ENCODE assay signal across 29 cellular contexts in genomic region chr12:97764700-97765099, GRCh38.
"Had no signal": no experiment of that assay in that cellular context is flagged by ENCODE, and none has a peak within 500 bp of the region (broad histone marks: within the 10 kb centered on the region; RNA-seq: fewer than 3 reads in every experiment).

No MANE protein-coding gene starts in this region.

- H3K27me3 ChIP-seq: ascending aorta, cardiac muscle cell, Peyer's patch had no signal

- H3K9me3 ChIP-seq: ascending aorta, Peyer's patch had no signal

- H3K4me1 ChIP-seq: ascending aorta, Peyer's patch had no signal

- H3K4me1 Mint-ChIP-seq: activated CD4-positive, alpha-beta T cell treated with anti-CD3 and anti-CD28 coated beads, Interleukin-2, amount 10 ng/mL, durations not matched to agents 24 days and 14 days; activated naive CD4-positive, alpha-beta T cell treated with anti-CD3 and anti-CD28 coated beads, Interleukin-2, amount 50 U/mL, for 24 hours; activated naive CD8-positive, alpha-beta T cell treated with anti-CD3 and anti-CD28 coated beads, Interleukin-2, amount 10 ng/mL, durations not matched to agents 7 days and 5 days; central memory CD8-positive, alpha-beta T cell had no signal

- ATAC-seq: activated CD8-positive, alpha-beta T cell treated with anti-CD3 and anti-CD28 coated beads, Interleukin-2, amount 10 ng/mL, durations not matched to agents 7 days and 5 days had no signal

- H3K9me3 Mint-ChIP-seq: activated CD4-positive, alpha-beta T cell treated with anti-CD3 and anti-CD28 coated beads, Interleukin-2, amount 10 ng/mL, durations not matched to agents 24 days and 14 days; activated naive CD4-positive, alpha-beta T cell treated with anti-CD3 and anti-CD28 coated beads, Interleukin-2, amount 50 U/mL, for 24 hours had no signal

- H3K27ac ChIP-seq: ascending aorta, cardiac muscle cell, Peyer's patch had no signal

- H3K4me3 ChIP-seq: ascending aorta, cardiac muscle cell, Peyer's patch had no signal

- H3K27ac Mint-ChIP-seq: activated CD4-positive, alpha-beta T cell treated with anti-CD3 and anti-CD28 coated beads, Interleukin-2, amount 10 ng/mL, durations not matched to agents 24 days and 14 days; activated CD8-positive, alpha-beta T cell treated with anti-CD3 and anti-CD28 coated beads, Interleukin-2, amount 10 ng/mL, durations not matched to agents 7 days and 5 days; activated naive CD4-positive, alpha-beta T cell treated with anti-CD3 and anti-CD28 coated beads, Interleukin-2, amount 50 U/mL, for 24 hours; activated naive CD8-positive, alpha-beta T cell treated with anti-CD3 and anti-CD28 coated beads, Interleukin-2, amount 10 ng/mL, durations not matched to agents 7 days and 5 days; activated T-cell treated with anti-CD3 and anti-CD28 coated beads, Interleukin-2, amount 50 U/mL, for 24 hours; activated T-helper 2 cell treated with anti-CD3 and anti-CD28 coated beads, Interferon-gamma antibody, Interleukin-2, Interleukin-4, amounts not matched to agents 10 μg/mL and 5 μg/mL and 100 μg/mL, durations not matched to agents 14 hours and 24 hours and 36 hours had no signal

- H3K36me3 ChIP-seq: ascending aorta, cardiac muscle cell, Peyer's patch had no signal

- H3K36me3 Mint-ChIP-seq: activated naive CD4-positive, alpha-beta T cell treated with anti-CD3 and anti-CD28 coated beads, Interleukin-2, amount 50 U/mL, for 24 hours; activated naive CD8-positive, alpha-beta T cell treated with anti-CD3 and anti-CD28 coated beads, Interleukin-2, amount 10 ng/mL, durations not matched to agents 7 days and 5 days had no signal

- DNase-seq: activated CD4-positive, alpha-beta T cell treated with anti-CD3 and anti-CD28 coated beads, Interleukin-2, amount 10 ng/mL, durations not matched to agents 24 days and 14 days; activated CD4-positive, alpha-beta T cell treated with anti-CD3 and anti-CD28 coated beads, Interleukin-2, amount 50 U/mL, for 48 hours; activated CD8-positive, alpha-beta T cell treated with anti-CD3 and anti-CD28 coated beads, Interleukin-2, amount 10 ng/mL, durations not matched to agents 7 days and 5 days; activated gamma-delta T cell; activated naive CD4-positive, alpha-beta T cell treated with Interleukin-2 at 50 U/mL for 16 hours; activated naive CD8-positive, alpha-beta T cell treated with anti-CD3 and anti-CD28 coated beads, Interleukin-2, amount 10 ng/mL, durations not matched to agents 7 days and 5 days; activated T-cell treated with anti-CD3 and anti-CD28 coated beads, Interleukin-2, amount 50 U/mL, for 24 hours; amygdala; Kasumi-1; KG1; MM.1S; MV-4-11; NCI-H1092; NCI-H1694; NCI-H1930; NCI-H2081 treated with DMSO at 0.1 percent for 48 hours; NCI-H226; NCI-H446 treated with DMSO at 0.1 percent for 48 hours; NCI-H524; Peyer's patch; RPMI8226; SHP77 treated with DMSO at 0.1 percent for 48 hours; SW 1271; T1000 had no signal

- H3K27me3 Mint-ChIP-seq: activated CD4-positive, alpha-beta T cell treated with anti-CD3 and anti-CD28 coated beads, Interleukin-2, amount 10 ng/mL, durations not matched to agents 24 days and 14 days; activated naive CD4-positive, alpha-beta T cell treated with anti-CD3 and anti-CD28 coated beads, Interleukin-2, amount 50 U/mL, for 24 hours; activated naive CD8-positive, alpha-beta T cell treated with anti-CD3 and anti-CD28 coated beads, Interleukin-2, amount 10 ng/mL, durations not matched to agents 7 days and 5 days; activated T-cell treated with anti-CD3 and anti-CD28 coated beads, Interleukin-2, amount 50 U/mL, for 24 hours; central memory CD8-positive, alpha-beta T cell had no signal

- H3K4me3 Mint-ChIP-seq: activated CD4-positive, alpha-beta T cell treated with anti-CD3 and anti-CD28 coated beads, Interleukin-2, amount 10 ng/mL, durations not matched to agents 24 days and 14 days; activated CD8-positive, alpha-beta T cell treated with anti-CD3 and anti-CD28 coated beads, Interleukin-2, amount 10 ng/mL, durations not matched to agents 7 days and 5 days; activated naive CD4-positive, alpha-beta T cell treated with anti-CD3 and anti-CD28 coated beads, Interleukin-2, amount 50 U/mL, for 24 hours; activated naive CD8-positive, alpha-beta T cell treated with anti-CD3 and anti-CD28 coated beads, Interleukin-2, amount 10 ng/mL, durations not matched to agents 7 days and 5 days; activated T-cell treated with anti-CD3 and anti-CD28 coated beads, Interleukin-2, amount 50 U/mL, for 24 hours; central memory CD8-positive, alpha-beta T cell had no signal
